8 cellular contexts compared by ENCODE assay signal in the genomic region with DNA sequence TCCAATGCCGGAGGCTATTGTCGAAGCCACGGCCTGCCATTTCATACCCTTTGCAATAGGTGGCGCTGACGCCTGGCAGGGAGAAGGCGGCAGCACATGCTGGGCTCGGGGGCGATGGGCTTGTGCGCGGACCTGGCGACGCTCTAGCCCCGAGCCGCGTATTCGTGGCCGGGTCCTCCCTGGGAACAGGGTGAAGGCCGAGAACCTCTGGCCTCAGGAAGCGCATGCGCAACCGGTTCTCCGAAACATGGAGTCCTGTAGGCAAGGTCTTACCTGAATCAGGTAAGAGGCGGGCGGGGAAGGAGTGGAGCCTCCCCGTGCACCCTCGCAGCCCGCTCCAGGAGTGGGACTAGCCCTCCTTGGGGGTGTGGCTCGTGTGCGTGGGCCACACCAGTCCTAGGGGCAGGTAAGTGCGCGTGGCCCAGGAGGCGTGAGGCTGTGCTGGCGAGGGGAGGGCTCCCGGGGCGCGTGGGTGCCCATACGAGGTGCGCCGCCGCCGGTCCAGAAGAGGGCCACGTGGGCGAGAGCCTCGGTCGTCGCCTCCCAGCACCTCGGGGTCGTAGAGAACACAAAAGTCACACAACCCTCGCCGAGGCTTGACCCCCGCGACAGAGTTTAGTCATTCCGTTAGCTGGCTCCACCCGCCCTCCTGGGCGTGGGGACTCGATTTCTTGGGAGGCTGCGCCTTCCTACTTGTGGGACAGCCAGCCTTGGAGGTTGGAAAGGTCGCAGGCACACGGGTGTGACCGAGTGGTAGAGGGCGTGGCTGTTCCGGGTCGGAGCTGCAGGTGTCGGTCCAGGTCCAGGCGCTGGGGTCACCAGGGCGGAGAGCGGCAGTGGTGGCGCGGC. TPM values are rescaled to one million over a fixed set of nuclear protein-coding genes. Genes with fewer than 3 reads are reported as not detected.
DNase-seq lines count a peak whose midpoint lies in the region; ATAC-seq and TF ChIP-seq lines count a peak whose summit lies in the region.

No MANE protein-coding gene starts in this region.

- TF ChIP-seq POLR2A in transverse colon (IDR thresholded peaks at IDR 0.05): peak; percentile 46

- H4K20me1 ChIP-seq in OCI-LY1 (ENCODE audit: insufficient read depth, low read length): no peaks in the 10 kb centered on the region

- H3K79me2 ChIP-seq in OCI-LY1 (ENCODE audit: insufficient read depth, low read length): no peaks in the 10 kb centered on the region

- H3K4me2 ChIP-seq in OCI-LY1 (ENCODE audit: low read length): peak overlapping the region; percentile 63

- H3K9me2 ChIP-seq in OCI-LY1 (ENCODE audit: low read depth, low read length): no peaks in the 10 kb centered on the region

- H3K4me1 ChIP-seq in OCI-LY1 (ENCODE audit: insufficient read depth, low read length, severe bottlenecking) (peaks cover 32% of the 10 kb centered on the region), foreskin keratinocyte (peaks cover 7% of the 10 kb centered on the region), transverse colon (peaks cover 4 to 20% (median 12%) of the 10 kb centered on the region in 4 donors)

- no peaks in the 10 kb centered on the region for H3F3A ChIP-seq in OCI-LY1 (ENCODE audit: insufficient read depth, low read length)

- no peak overlapping the region for H2AFZ ChIP-seq in OCI-LY1 (ENCODE audit: low read length)

- H3K9ac ChIP-seq in OCI-LY1 (ENCODE audit: low read length): peak overlapping the region; percentile 50

- H3K4me3 ChIP-seq in OCI-LY1 (ENCODE audit: low read depth, low read length, poor library complexity, severe bottlenecking) (peak overlapping the region; percentile 62), transverse colon (peak overlapping the region; percentile 33 to 53 (median 46))

- DNase-seq in CMK (ENCODE audit: low read depth): peak; percentile 43
- DNase-seq in activated T-helper 9 cell treated with anti-CD3 and anti-CD28 coated beads, Interleukin-2, amount 50 U/mL, for 16 hours (ENCODE audit: low read depth): peak; percentile 40
- DNase-seq in foreskin keratinocyte: peak in 1 of 2 donors; percentile 74
- no peak for DNase-seq in omental fat pad (ENCODE audit: low spot score)
- peak; percentile 87 for DNase-seq in transverse colon
- no peak for DNase-seq in AG20443 (ENCODE audit: low spot score)

- H3K36me3 ChIP-seq in OCI-LY1 (ENCODE audit: insufficient read depth, low read length) (no peaks in the 10 kb centered on the region; the same call in 1 of the 2 replicates), transverse colon (no peaks in the 10 kb centered on the region)

- WGBS in transverse colon (ENCODE audit: low coverage in 1 of 2), 2 donors: 15 to 38% methylated on average over 9 to 69 of the region's 69 CpGs

- no peaks in the 10 kb centered on the region for H3K9me3 ChIP-seq in OCI-LY1 (ENCODE audit: low read length)
- H3K9me3 ChIP-seq in transverse colon: no peaks in the 10 kb centered on the region

- H3K27ac ChIP-seq in OCI-LY1 (ENCODE audit: low read depth, low read length, poor library complexity, severe bottlenecking) (no peak overlapping the region), foreskin keratinocyte (peak overlapping the region; percentile 3), transverse colon (peak overlapping the region; percentile 74 to 81 (median 78))

- peak; percentile 54 for ATAC-seq in HG02588 (IDR thresholded peaks at IDR 0.05; ENCODE audit: unreplicated experiment)
- ATAC-seq in foreskin keratinocyte: peak; percentile 60
- peak; percentile 38 for ATAC-seq in omental fat pad (ENCODE audit: low FRiP score)

- in situ Hi-C loops in transverse colon (cut with MboI; ENCODE audit: low pct_ligation_motif_present in 1 of 4, low pct_unique_long_range_greater_than_20kb in 1 of 4, low sequenced_read_pairs in 3 of 4): loop anchor here in 1 of 4 donors (25.0 kb wide), 1 partner anchor 199 kb away; a partner anchor contains a TSS

- H3K27me3 ChIP-seq in OCI-LY1 (ENCODE audit: insufficient read depth, low read length) (peaks cover 4% of the 10 kb centered on the region; the same call in 1 of the 2 replicates), foreskin keratinocyte (no peaks in the 10 kb centered on the region), transverse colon (peaks cover 7% of the 10 kb centered on the region)

- TF ChIP-seq EP300 in transverse colon (IDR thresholded peaks at IDR 0.05; ENCODE audit: low read depth): no peak

- intact Hi-C loops in transverse colon (cut with DNase I; ENCODE audit: low total_unique reads): no loop called here

- TF ChIP-seq CTCF in OCI-LY1 (IDR thresholded peaks at IDR 0.05; ENCODE audit: low read length): peak; percentile 98
- peak; percentile 84 for TF ChIP-seq CTCF in foreskin keratinocyte (conservative IDR thresholded peaks at IDR 0.05)
- TF ChIP-seq CTCF in omental fat pad (IDR thresholded peaks at IDR 0.05): peak in 1 of 3 donors; percentile 20
- TF ChIP-seq CTCF in transverse colon (IDR thresholded peaks at IDR 0.05): peak; percentile 68 to 87 (median 78)

RNA-seq across cellular contexts. Expression of a gene that starts 5.5 kb away (rescaled TPM):
- total RNA-seq in foreskin keratinocyte: 32.0 and 42.3 TPM in 2 replicates
- 19.2 and 28.2 TPM in 2 replicates for polyA plus RNA-seq in foreskin keratinocyte
- 100 to 1,000 TPM in 3 of 4 donors, 10 to 100 TPM in 1; 64.0 to 953 (median 201) TPM for total RNA-seq in omental fat pad
- 10 to 100 TPM in 3 of 4 donors, 1 to 10 TPM in 1; 4.0 to 49.0 (median 34.6) TPM for total RNA-seq in transverse colon

RNA-seq across cellular contexts. Expression of a gene that starts 45.5 kb away (rescaled TPM):
- total RNA-seq in foreskin keratinocyte (19.0 and 20.5 TPM in 2 replicates), omental fat pad (10 to 100 TPM in 1 of 4 donors, 1 to 10 TPM in 3; 6.8 to 11.8 (median 8.5) TPM), transverse colon (1 to 10 TPM in 2 of 4 donors, under 1 TPM in 1, not detected in 1; 0.75 to 4.8 (median 2.7) TPM)
- 11.8 and 12.6 TPM in 2 replicates for polyA plus RNA-seq in foreskin keratinocyte

Comparison
In these comparisons a context has a peak if more than half of its experiments do, and no peak if none do; other contexts are left out.
1. DNase-seq: peak in CMK (single experiment), activated T-helper 9 cell treated with anti-CD3 and anti-CD28 coated beads, Interleukin-2, amount 50 U/mL, for 16 hours (single experiment) and transverse colon (single experiment); none in omental fat pad (single experiment) and AG20443 (single experiment).
2. Peak in every context shown above with its lines, with median percentiles within 50 percentile points of each other: ATAC-seq.